Comparison of ENCODE assay signal across 1 cellular context in genomic region chr7:2638224-2638991, GRCh38.
TF ChIP-seq lines count a peak whose summit lies in the region.

No MANE protein-coding gene starts in this region.

TF ChIP-seq in HepG2, 621 proteins besides CTCF, POLR2A, EP300 and RAD21 (continued from another document and continues in another):
- TF ChIP-seq, protein P1, sequence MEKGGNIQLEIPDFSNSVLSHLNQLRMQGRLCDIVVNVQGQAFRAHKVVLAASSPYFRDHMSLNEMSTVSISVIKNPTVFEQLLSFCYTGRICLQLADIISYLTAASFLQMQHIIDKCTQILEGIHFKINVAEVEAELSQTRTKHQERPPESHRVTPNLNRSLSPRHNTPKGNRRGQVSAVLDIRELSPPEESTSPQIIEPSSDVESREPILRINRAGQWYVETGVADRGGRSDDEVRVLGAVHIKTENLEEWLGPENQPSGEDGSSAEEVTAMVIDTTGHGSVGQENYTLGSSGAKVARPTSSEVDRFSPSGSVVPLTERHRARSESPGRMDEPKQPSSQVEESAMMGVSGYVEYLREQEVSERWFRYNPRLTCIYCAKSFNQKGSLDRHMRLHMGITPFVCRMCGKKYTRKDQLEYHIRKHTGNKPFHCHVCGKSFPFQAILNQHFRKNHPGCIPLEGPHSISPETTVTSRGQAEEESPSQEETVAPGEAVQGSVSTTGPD (CRISPR knock-in tag; IDR thresholded peaks at IDR 0.05): peak; percentile 64; the same call in 1 of the 2 replicates
- peak; percentile 82; the same call in 1 of the 2 replicates for TF ChIP-seq REPIN1 (CRISPR knock-in tag; IDR thresholded peaks at IDR 0.05; ENCODE audit: borderline replicate concordance, low read depth)
- TF ChIP-seq SPEN (CRISPR knock-in tag; IDR thresholded peaks at IDR 0.05; ENCODE audit: low read depth): peak; percentile 89
- TF ChIP-seq, protein P2, sequence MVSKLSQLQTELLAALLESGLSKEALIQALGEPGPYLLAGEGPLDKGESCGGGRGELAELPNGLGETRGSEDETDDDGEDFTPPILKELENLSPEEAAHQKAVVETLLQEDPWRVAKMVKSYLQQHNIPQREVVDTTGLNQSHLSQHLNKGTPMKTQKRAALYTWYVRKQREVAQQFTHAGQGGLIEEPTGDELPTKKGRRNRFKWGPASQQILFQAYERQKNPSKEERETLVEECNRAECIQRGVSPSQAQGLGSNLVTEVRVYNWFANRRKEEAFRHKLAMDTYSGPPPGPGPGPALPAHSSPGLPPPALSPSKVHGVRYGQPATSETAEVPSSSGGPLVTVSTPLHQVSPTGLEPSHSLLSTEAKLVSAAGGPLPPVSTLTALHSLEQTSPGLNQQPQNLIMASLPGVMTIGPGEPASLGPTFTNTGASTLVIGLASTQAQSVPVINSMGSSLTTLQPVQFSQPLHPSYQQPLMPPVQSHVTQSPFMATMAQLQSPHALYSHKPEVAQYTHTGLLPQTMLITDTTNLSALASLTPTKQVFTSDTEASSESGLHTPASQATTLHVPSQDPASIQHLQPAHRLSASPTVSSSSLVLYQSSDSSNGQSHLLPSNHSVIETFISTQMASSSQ (IDR thresholded peaks at IDR 0.05; ENCODE audit: low read depth): 0 out of 2 replicates have a peak, but pooled peaks have one; percentile 19
- TF ChIP-seq, protein P2 (CRISPR knock-in tag; IDR thresholded peaks at IDR 0.05; ENCODE audit: borderline replicate concordance): peak; percentile 69
- no peak for TF ChIP-seq ZNF484 (CRISPR knock-in tag; IDR thresholded peaks at IDR 0.05; ENCODE audit: borderline replicate concordance, low read depth)
- no peak; the same call in 1 of the 2 replicates for TF ChIP-seq CBX5 (CRISPR knock-in tag; IDR thresholded peaks at IDR 0.05; ENCODE audit: borderline replicate concordance)
- TF ChIP-seq ZNF740 (CRISPR knock-in tag; IDR thresholded peaks at IDR 0.05): 0 out of 2 replicates have a peak, but pooled peaks have one; percentile 43
- TF ChIP-seq PCBP2 (optimal IDR thresholded peaks at IDR 0.05; ENCODE audit: low read depth, low read length, poor library complexity, severe bottlenecking): no peak
- TF ChIP-seq ZNF354B (CRISPR knock-in tag; IDR thresholded peaks at IDR 0.05): no peak
- peak; percentile 94 for TF ChIP-seq DMAP1 (CRISPR knock-in tag; IDR thresholded peaks at IDR 0.05)
- peak; percentile 82; the same call in 1 of the 2 replicates for TF ChIP-seq ZSCAN12 (CRISPR knock-in tag; IDR thresholded peaks at IDR 0.05)
- TF ChIP-seq ZNF24 (IDR thresholded peaks at IDR 0.05): no peak
- no peak for TF ChIP-seq TEAD2 (CRISPR knock-in tag; IDR thresholded peaks at IDR 0.05)
- no peak for TF ChIP-seq ZNF512B (CRISPR knock-in tag; IDR thresholded peaks at IDR 0.05; ENCODE audit: borderline replicate concordance)
- TF ChIP-seq ZNF550 (CRISPR knock-in tag; IDR thresholded peaks at IDR 0.05; ENCODE audit: borderline replicate concordance): no peak
- TF ChIP-seq FOXP1 (IDR thresholded peaks at IDR 0.05): no peak
- no peak for TF ChIP-seq FOXP1 (CRISPR knock-in tag; IDR thresholded peaks at IDR 0.05)
- TF ChIP-seq GPN1 (CRISPR knock-in tag; IDR thresholded peaks at IDR 0.05; ENCODE audit: borderline replicate concordance): no peak
- no peak for TF ChIP-seq CC2D1A (CRISPR knock-in tag; IDR thresholded peaks at IDR 0.05)
- peak; percentile 86; the same call in 1 of the 2 replicates for TF ChIP-seq NKX3-1 (CRISPR knock-in tag; IDR thresholded peaks at IDR 0.05)
- TF ChIP-seq, protein P3, sequence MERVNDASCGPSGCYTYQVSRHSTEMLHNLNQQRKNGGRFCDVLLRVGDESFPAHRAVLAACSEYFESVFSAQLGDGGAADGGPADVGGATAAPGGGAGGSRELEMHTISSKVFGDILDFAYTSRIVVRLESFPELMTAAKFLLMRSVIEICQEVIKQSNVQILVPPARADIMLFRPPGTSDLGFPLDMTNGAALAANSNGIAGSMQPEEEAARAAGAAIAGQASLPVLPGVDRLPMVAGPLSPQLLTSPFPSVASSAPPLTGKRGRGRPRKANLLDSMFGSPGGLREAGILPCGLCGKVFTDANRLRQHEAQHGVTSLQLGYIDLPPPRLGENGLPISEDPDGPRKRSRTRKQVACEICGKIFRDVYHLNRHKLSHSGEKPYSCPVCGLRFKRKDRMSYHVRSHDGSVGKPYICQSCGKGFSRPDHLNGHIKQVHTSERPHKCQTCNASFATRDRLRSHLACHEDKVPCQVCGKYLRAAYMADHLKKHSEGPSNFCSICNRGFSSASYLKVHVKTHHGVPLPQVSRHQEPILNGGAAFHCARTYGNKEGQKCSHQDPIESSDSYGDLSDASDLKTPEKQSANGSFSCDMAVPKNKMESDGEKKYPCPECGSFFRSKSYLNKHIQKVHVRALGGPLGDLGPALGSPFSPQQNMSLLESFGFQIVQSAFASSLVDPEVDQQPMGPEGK (CRISPR knock-in tag; IDR thresholded peaks at IDR 0.05): peak; percentile 94
- peak; percentile 94; the same call in 1 of the 2 replicates for TF ChIP-seq ZBTB20 (CRISPR knock-in tag; IDR thresholded peaks at IDR 0.05; ENCODE audit: borderline replicate concordance, low read depth)
- TF ChIP-seq NFE2L1 (CRISPR knock-in tag; IDR thresholded peaks at IDR 0.05; ENCODE audit: borderline replicate concordance): no peak
- no peak for TF ChIP-seq CCAR2 (optimal IDR thresholded peaks at IDR 0.05; ENCODE audit: low read depth, low read length)
- TF ChIP-seq RBM22 (optimal IDR thresholded peaks at IDR 0.05; ENCODE audit: low read length): no peak
- no peak for TF ChIP-seq NPAS2 (CRISPR knock-in tag; IDR thresholded peaks at IDR 0.05; ENCODE audit: borderline replicate concordance)
- peak; percentile 88 for TF ChIP-seq HNF4G (IDR thresholded peaks at IDR 0.05; ENCODE audit: borderline replicate concordance, low read depth, low read length)
- TF ChIP-seq HNF4G (CRISPR knock-in tag; IDR thresholded peaks at IDR 0.05; ENCODE audit: borderline replicate concordance, low read depth): peak; percentile 88; the same call in 1 of the 2 replicates
- TF ChIP-seq JUNB (CRISPR knock-in tag; IDR thresholded peaks at IDR 0.05; ENCODE audit: borderline replicate concordance): no peak
- TF ChIP-seq, protein P4, sequence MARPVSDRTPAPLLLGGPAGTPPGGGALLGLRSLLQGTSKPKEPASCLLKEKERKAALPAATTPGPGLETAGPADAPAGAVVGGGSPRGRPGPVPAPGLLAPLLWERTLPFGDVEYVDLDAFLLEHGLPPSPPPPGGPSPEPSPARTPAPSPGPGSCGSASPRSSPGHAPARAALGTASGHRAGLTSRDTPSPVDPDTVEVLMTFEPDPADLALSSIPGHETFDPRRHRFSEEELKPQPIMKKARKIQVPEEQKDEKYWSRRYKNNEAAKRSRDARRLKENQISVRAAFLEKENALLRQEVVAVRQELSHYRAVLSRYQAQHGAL (CRISPR knock-in tag; IDR thresholded peaks at IDR 0.05; ENCODE audit: not compliant biosample characterization): peak; percentile 66
- TF ChIP-seq GABPB1 (CRISPR knock-in tag; IDR thresholded peaks at IDR 0.05): peak; percentile 74
- TF ChIP-seq ZNF687 (CRISPR knock-in tag; IDR thresholded peaks at IDR 0.05): peak; percentile 98
- 0 out of 2 replicates have a peak, but pooled peaks have one; percentile 54 for TF ChIP-seq ZHX1 (CRISPR knock-in tag; IDR thresholded peaks at IDR 0.05; ENCODE audit: low read depth)
- 0 out of 2 replicates have a peak, but pooled peaks have one; percentile 47 for TF ChIP-seq KMT2A (CRISPR knock-in tag; IDR thresholded peaks at IDR 0.05)
- TF ChIP-seq ZNF75D (CRISPR knock-in tag; IDR thresholded peaks at IDR 0.05; ENCODE audit: borderline replicate concordance): no peak
